Comparison of ENCODE assay signal across 1 cellular context in the genomic region with DNA sequence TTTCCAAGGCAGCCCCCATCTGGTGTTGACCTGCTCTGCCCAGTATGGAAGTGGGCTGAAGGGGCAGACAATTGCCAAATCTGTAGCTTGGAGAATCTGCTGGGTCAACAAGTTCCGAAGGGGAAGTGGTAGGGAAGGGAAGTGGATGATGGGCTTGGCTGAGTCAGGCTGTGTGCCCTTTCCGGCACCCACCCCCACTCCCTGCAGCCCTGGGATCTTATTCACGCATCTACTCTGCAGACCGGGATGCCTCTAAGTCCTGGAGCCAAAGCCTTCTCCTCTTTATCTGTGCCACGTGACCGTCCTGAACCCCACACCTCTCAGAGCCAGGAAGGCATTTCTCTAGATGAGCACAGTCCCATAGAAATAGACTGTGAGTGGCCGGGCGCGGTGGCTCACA.
TF ChIP-seq lines count a peak whose summit lies in the region.

No MANE protein-coding gene starts in this region.

TF ChIP-seq in GM23338, 12 proteins besides CTCF, POLR2A, EP300 and RAD21:
- TF ChIP-seq, protein P1, sequence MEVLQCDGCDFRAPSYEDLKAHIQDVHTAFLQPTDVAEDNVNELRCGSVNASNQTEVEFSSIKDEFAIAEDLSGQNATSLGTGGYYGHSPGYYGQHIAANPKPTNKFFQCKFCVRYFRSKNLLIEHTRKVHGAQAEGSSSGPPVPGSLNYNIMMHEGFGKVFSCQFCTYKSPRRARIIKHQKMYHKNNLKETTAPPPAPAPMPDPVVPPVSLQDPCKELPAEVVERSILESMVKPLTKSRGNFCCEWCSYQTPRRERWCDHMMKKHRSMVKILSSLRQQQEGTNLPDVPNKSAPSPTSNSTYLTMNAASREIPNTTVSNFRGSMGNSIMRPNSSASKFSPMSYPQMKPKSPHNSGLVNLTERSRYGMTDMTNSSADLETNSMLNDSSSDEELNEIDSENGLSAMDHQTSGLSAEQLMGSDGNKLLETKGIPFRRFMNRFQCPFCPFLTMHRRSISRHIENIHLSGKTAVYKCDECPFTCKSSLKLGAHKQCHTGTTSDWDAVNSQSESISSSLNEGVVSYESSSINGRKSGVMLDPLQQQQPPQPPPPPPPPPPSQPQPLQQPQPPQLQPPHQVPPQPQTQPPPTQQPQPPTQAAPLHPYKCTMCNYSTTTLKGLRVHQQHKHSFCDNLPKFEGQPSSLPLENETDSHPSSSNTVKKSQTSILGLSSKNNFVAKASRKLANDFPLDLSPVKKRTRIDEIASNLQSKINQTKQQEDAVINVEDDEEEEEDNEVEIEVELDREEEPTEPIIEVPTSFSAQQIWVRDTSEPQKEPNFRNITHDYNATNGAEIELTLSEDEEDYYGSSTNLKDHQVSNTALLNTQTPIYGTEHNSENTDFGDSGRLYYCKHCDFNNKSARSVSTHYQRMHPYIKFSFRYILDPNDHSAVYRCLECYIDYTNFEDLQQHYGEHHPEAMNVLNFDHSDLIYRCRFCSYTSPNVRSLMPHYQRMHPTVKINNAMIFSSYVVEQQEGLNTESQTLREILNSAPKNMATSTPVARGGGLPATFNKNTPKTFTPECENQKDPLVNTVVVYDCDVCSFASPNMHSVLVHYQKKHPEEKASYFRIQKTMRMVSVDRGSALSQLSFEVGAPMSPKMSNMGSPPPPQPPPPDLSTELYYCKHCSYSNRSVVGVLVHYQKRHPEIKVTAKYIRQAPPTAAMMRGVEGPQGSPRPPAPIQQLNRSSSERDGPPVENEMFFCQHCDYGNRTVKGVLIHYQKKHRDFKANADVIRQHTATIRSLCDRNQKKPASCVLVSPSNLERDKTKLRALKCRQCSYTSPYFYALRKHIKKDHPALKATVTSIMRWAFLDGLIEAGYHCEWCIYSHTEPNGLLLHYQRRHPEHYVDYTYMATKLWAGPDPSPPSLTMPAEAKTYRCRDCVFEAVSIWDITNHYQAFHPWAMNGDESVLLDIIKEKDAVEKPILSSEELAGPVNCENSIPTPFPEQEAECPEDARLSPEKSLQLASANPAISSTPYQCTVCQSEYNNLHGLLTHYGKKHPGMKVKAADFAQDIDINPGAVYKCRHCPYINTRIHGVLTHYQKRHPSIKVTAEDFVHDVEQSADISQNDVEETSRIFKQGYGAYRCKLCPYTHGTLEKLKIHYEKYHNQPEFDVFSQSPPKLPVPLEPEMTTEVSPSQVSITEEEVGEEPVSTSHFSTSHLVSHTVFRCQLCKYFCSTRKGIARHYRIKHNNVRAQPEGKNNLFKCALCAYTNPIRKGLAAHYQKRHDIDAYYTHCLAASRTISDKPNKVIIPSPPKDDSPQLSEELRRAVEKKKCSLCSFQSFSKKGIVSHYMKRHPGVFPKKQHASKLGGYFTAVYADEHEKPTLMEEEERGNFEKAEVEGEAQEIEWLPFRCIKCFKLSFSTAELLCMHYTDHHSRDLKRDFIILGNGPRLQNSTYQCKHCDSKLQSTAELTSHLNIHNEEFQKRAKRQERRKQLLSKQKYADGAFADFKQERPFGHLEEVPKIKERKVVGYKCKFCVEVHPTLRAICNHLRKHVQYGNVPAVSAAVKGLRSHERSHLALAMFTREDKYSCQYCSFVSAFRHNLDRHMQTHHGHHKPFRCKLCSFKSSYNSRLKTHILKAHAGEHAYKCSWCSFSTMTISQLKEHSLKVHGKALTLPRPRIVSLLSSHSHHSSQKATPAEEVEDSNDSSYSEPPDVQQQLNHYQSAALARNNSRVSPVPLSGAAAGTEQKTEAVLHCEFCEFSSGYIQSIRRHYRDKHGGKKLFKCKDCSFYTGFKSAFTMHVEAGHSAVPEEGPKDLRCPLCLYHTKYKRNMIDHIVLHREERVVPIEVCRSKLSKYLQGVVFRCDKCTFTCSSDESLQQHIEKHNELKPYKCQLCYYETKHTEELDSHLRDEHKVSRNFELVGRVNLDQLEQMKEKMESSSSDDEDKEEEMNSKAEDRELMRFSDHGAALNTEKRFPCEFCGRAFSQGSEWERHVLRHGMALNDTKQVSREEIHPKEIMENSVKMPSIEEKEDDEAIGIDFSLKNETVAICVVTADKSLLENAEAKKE (CRISPR knock-in tag; IDR thresholded peaks at IDR 0.05), result no peak
- TF ChIP-seq CREB1 (CRISPR knock-in tag; IDR thresholded peaks at IDR 0.05; ENCODE audit: low read depth), result no peak
